ENCODE assay signal across 15 cellular contexts in the genomic region with DNA sequence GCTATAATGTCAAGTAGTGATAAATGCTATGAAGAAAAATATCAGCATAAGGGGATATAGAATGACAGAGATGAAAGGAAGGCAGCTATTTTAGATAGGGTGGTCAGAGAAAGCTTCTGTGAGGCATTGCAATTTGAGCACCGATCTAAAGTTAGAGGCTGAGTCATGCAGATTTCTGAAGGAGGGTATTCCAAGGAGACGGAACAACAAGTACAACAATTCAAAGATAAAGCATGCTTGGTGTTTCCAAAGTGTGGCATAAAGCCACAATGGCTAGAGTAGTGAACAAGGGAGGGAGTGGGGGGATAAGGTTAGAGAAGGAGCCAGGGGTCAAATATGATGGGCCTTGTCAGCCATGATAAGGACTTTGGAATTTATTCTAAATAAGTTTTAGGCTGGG.
A peak's percentile ranks its signal among the peaks of the same experiment; 100 is the strongest.
DNase-seq lines count a peak whose midpoint lies in the region; ATAC-seq, FAIRE-seq and TF ChIP-seq lines count a peak whose summit lies in the region.
"Had no signal": no experiment of that assay in that cellular context is flagged by ENCODE, and none has a peak within 500 bp of the region (broad histone marks: within the 10 kb centered on the region; RNA-seq: fewer than 3 reads in every experiment).

No MANE protein-coding gene starts in this region.

- H3K36me3 ChIP-seq in mesodermal cell (ENCODE audit: control insufficient read depth, insufficient read depth, low read length) = peaks cover 3% of the 10 kb centered on the region
- H3K36me3 ChIP-seq in HepG2 (replicated peaks in 1 of 2; ENCODE audit: control insufficient read depth in 1 of 2, insufficient read depth in 2 of 2, low read length in 2 of 2) = peaks cover 0 to 6% of the 10 kb centered on the region in 2 experiments; a peak in 1 of 5 replicates
- H3K36me3 ChIP-seq: BE2C had no signal

- TF ChIP-seq RAD21 in HepG2 (CRISPR knock-in tag; IDR thresholded peaks at IDR 0.05) = no peak

- DNase-seq in AG10803 (ENCODE audit: low read depth) (peak; percentile 30), OCI-M2 (lab: John Stamatoyannopoulos, UW; ENCODE audit: unreplicated experiment) (peak; percentile 7), fibroblast of gingiva (ENCODE audit: low read depth) (peak; percentile 27), GM12891 (ENCODE audit: insufficient read length, low spot score) (no peak), HepG2 (ENCODE audit: low spot score) (no peak), GM19240 (ENCODE audit: insufficient read length, low spot score) (no peak), glutamatergic neuron (no peak)
- DNase-seq: activated CD4-positive, alpha-beta T cell treated with anti-CD3 and anti-CD28 coated beads for 4 hours; BE2C; GF-D8; NCI-H1436 treated with DMSO at 0.1 percent for 48 hours; trophoblast cell had no signal

- H3K79me2 ChIP-seq in HepG2 (ENCODE audit: insufficient read depth, low read length) = no peaks in the 10 kb centered on the region

- H3K4me1 Mint-ChIP-seq in glutamatergic neuron (ENCODE audit: low read depth, unreplicated experiment) = no peaks in the 10 kb centered on the region

- TF ChIP-seq CTCF in AG10803 (conservative IDR thresholded peaks at IDR 0.05; ENCODE audit: low read length) (no peak), HepG2 (CRISPR knock-in tag; IDR thresholded peaks at IDR 0.05) (no peak), glutamatergic neuron (IDR thresholded peaks at IDR 0.05; ENCODE audit: partially characterized antibody, unreplicated experiment) (no peak)

- H3K4me3 Mint-ChIP-seq in glutamatergic neuron (ENCODE audit: unreplicated experiment) = no peak overlapping the region
- H3K4me3 Mint-ChIP-seq: dendritic cell treated with granulocyte-macrophage colony-stimulating factor and Interleukin-4, amounts not matched to agents 40 ng/mL and 50 ng/mL, for 4 days; mesothelial cell of epicardium had no signal

- no peaks in the 10 kb centered on the region for H3K27me3 ChIP-seq in HepG2 (ENCODE audit: control insufficient read depth in 1 of 2, insufficient read depth in 2 of 2, low read length in 2 of 2)
- H3K27me3 ChIP-seq: BE2C had no signal

- TF ChIP-seq POLR2A in GM12891 (IDR thresholded peaks at IDR 0.05; ENCODE audit: low read depth, low read length) (no peak), HepG2 (IDR thresholded peaks at IDR 0.05; ENCODE audit: insufficient read depth in 1 of 2, low read depth in 2 of 2, low read length in 2 of 2) (no peak)

- in situ Hi-C loops in HepG2 (cut with HindIII; ENCODE audit: extremely low pct_ligation_motif_present, low pct_unique_long_range_greater_than_20kb) = no loop called here

- H3K36me3 Mint-ChIP-seq in glutamatergic neuron (ENCODE audit: unreplicated experiment) = no peaks in the 10 kb centered on the region

- no peak overlapping the region for H3K4me2 ChIP-seq in HepG2 (ENCODE audit: low read depth, low read length)

- CTCF ChIA-PET in HepG2 (lab: Yijun Ruan, JAX; ENCODE audit: low intra/inter-chr PET ratio, low total read pairs) = no interaction called here

- no peak overlapping the region for H3K4me3 ChIP-seq in AG10803 (ENCODE audit: low read length)
- no peak overlapping the region for H3K4me3 ChIP-seq in mesodermal cell (ENCODE audit: extremely low read depth, insufficient read depth, low read length, poor library complexity, severe bottlenecking)
- no peak overlapping the region for H3K4me3 ChIP-seq in HepG2 (replicated peaks in 1 of 3; ENCODE audit: insufficient read depth in 1 of 3, low read depth in 2 of 3, low read length in 3 of 3)

- no peak overlapping the region for H3K27ac Mint-ChIP-seq in glutamatergic neuron (ENCODE audit: unreplicated experiment)
- H3K27ac Mint-ChIP-seq: dendritic cell treated with granulocyte-macrophage colony-stimulating factor and Interleukin-4, amounts not matched to agents 40 ng/mL and 50 ng/mL, for 4 days; mesothelial cell of epicardium had no signal

- no peak for ATAC-seq in HepG2

- no TSS peak for BruUV-seq in HepG2 (replicated peaks; lab: Mats Ljungman, UMichigan)

- intact Hi-C loops in HepG2 (cut with micrococcal nuclease; ENCODE audit: unreplicated experiment) = no loop called here

- no peaks in the 10 kb centered on the region for H3K27me3 Mint-ChIP-seq in glutamatergic neuron (ENCODE audit: unreplicated experiment)
- H3K27me3 Mint-ChIP-seq: dendritic cell treated with granulocyte-macrophage colony-stimulating factor and Interleukin-4, amounts not matched to agents 40 ng/mL and 50 ng/mL, for 4 days had no signal

- FAIRE-seq in GM12891 (lab: Jason Lieb, UNC) = no peak
- no peak for FAIRE-seq in HepG2 (lab: Jason Lieb, UNC)

- H3K9me3 ChIP-seq in mesodermal cell (ENCODE audit: control insufficient read depth, low read length) (no peaks in the 10 kb centered on the region), HepG2 (ENCODE audit: low read length) (no peaks in the 10 kb centered on the region)
- H3K9me3 ChIP-seq: BE2C had no signal

- H3K27ac ChIP-seq in mesodermal cell (ENCODE audit: low read depth, low read length, severe bottlenecking) (peak overlapping the region; percentile 39), HepG2 (ENCODE audit: extremely low read length, insufficient read depth, low read length) (no peak overlapping the region)

- H3K9ac ChIP-seq in HepG2 (ENCODE audit: insufficient read depth, low read depth, low read length) = no peak overlapping the region

- no peaks in the 10 kb centered on the region for H3K9me3 Mint-ChIP-seq in glutamatergic neuron (ENCODE audit: unreplicated experiment)
- H3K9me3 Mint-ChIP-seq: dendritic cell treated with granulocyte-macrophage colony-stimulating factor and Interleukin-4, amounts not matched to agents 40 ng/mL and 50 ng/mL, for 4 days; mesothelial cell of epicardium had no signal

- POLR2A ChIA-PET in HepG2 (lab: Yijun Ruan, JAX) = no interaction called here

- no peak overlapping the region for H2AFZ ChIP-seq in HepG2 (ENCODE audit: low read length)

- no peak for TF ChIP-seq EP300 in HepG2 (IDR thresholded peaks at IDR 0.05; ENCODE audit: low read depth in 2 of 2, low read length in 2 of 2)
- TF ChIP-seq EP300 in HepG2 (CRISPR knock-in tag; IDR thresholded peaks at IDR 0.05; ENCODE audit: borderline replicate concordance) = no peak

- no peaks in the 10 kb centered on the region for H4K20me1 ChIP-seq in HepG2 (ENCODE audit: insufficient read depth, low read length)

- 87 to 90% methylated on average over 2 of the region's 2 CpGs for WGBS in mesodermal cell (ENCODE audit: insufficient coverage in 2 of 2), 2 experiments
- 97% methylated on average over 2 of the region's 2 CpGs for WGBS in HepG2 (ENCODE audit: low lambda C conversion rate)

- H3K4me1 ChIP-seq in mesodermal cell (ENCODE audit: control insufficient read depth, insufficient read depth, low read length, poor library complexity, severe bottlenecking) (peaks cover 8% of the 10 kb centered on the region), HepG2 (ENCODE audit: insufficient read depth, low read length) (no peaks in the 10 kb centered on the region; the same call in 1 of the 2 replicates)

TF ChIP-seq in GM12891, 5 proteins besides CTCF, POLR2A, EP300 and RAD21:
- TF ChIP-seq POU2F2 (IDR thresholded peaks at IDR 0.05; ENCODE audit: low read depth, low read length) (no peak), POLR2AphosphoS5 (IDR thresholded peaks at IDR 0.05; ENCODE audit: low read depth, low read length) (no peak), SPI1 (IDR thresholded peaks at IDR 0.05; ENCODE audit: low read depth, low read length) (no peak), PAX5 (IDR thresholded peaks at IDR 0.05; ENCODE audit: insufficient read depth, low read length, severe bottlenecking) (no peak), TAF1 (IDR thresholded peaks at IDR 0.05; ENCODE audit: low read depth, low read length) (no peak)

TF ChIP-seq in HepG2, 621 proteins besides CTCF, POLR2A, EP300 and RAD21 (continues in another document):
- TF ChIP-seq ZC3H13 (CRISPR knock-in tag; IDR thresholded peaks at IDR 0.05) (no peak), ZNF703 (CRISPR knock-in tag; IDR thresholded peaks at IDR 0.05; ENCODE audit: borderline replicate concordance) (no peak), CAMTA2 (CRISPR knock-in tag; IDR thresholded peaks at IDR 0.05; ENCODE audit: borderline replicate concordance) (no peak), ZNF282 (IDR thresholded peaks at IDR 0.05; ENCODE audit: partially characterized antibody) (no peak), NFYC (CRISPR knock-in tag; IDR thresholded peaks at IDR 0.05) (no peak)
- TF ChIP-seq, protein P1, sequence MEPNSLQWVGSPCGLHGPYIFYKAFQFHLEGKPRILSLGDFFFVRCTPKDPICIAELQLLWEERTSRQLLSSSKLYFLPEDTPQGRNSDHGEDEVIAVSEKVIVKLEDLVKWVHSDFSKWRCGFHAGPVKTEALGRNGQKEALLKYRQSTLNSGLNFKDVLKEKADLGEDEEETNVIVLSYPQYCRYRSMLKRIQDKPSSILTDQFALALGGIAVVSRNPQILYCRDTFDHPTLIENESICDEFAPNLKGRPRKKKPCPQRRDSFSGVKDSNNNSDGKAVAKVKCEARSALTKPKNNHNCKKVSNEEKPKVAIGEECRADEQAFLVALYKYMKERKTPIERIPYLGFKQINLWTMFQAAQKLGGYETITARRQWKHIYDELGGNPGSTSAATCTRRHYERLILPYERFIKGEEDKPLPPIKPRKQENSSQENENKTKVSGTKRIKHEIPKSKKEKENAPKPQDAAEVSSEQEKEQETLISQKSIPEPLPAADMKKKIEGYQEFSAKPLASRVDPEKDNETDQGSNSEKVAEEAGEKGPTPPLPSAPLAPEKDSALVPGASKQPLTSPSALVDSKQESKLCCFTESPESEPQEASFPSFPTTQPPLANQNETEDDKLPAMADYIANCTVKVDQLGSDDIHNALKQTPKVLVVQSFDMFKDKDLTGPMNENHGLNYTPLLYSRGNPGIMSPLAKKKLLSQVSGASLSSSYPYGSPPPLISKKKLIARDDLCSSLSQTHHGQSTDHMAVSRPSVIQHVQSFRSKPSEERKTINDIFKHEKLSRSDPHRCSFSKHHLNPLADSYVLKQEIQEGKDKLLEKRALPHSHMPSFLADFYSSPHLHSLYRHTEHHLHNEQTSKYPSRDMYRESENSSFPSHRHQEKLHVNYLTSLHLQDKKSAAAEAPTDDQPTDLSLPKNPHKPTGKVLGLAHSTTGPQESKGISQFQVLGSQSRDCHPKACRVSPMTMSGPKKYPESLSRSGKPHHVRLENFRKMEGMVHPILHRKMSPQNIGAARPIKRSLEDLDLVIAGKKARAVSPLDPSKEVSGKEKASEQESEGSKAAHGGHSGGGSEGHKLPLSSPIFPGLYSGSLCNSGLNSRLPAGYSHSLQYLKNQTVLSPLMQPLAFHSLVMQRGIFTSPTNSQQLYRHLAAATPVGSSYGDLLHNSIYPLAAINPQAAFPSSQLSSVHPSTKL (CRISPR knock-in tag; IDR thresholded peaks at IDR 0.05) = no peak
- TF ChIP-seq, protein P2, sequence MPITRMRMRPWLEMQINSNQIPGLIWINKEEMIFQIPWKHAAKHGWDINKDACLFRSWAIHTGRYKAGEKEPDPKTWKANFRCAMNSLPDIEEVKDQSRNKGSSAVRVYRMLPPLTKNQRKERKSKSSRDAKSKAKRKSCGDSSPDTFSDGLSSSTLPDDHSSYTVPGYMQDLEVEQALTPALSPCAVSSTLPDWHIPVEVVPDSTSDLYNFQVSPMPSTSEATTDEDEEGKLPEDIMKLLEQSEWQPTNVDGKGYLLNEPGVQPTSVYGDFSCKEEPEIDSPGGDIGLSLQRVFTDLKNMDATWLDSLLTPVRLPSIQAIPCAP (CRISPR knock-in tag; IDR thresholded peaks at IDR 0.05; ENCODE audit: low read depth) = no peak

Comparison
In these comparisons a context has a peak if more than half of its experiments do, and no peak if none do; other contexts are left out.
1. DNase-seq: peak in AG10803 (single experiment), OCI-M2 (single experiment) and fibroblast of gingiva (single experiment); none in GM12891 (single experiment), HepG2 (single experiment), GM19240 (single experiment) and glutamatergic neuron (single experiment).